Comparison of ENCODE assay signal across 8 cellular contexts in the genomic region with DNA sequence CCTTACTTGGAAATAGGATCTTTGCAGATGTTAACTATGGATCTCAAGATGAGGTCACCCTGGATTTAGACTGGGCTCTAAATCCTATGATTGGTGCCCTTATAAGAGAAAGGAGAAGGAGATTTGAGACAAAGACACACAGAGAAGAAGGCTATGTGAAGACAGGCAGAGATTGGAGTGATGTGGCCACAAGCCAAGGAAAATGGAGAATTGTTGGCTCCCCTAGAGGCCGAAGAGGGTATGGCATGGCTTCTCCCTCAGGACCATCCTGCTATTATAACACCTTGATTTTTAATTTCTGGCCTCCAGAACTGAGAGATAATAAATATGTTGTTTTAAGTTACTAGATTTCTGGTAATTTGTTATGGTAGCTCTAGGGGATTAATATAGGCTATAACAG. TPM values are rescaled to one million over a fixed set of nuclear protein-coding genes. Genes with fewer than 3 reads are reported as not detected.
DNase-seq lines count a peak whose midpoint lies in the region; TF ChIP-seq lines count a peak whose summit lies in the region.

No MANE protein-coding gene starts in this region.

- no peak overlapping the region for H3K56ac ChIP-seq in H9 (ENCODE audit: insufficient read length, low read depth, low read length)

- H3K9me3 ChIP-seq in H9 (ENCODE audit: control insufficient read depth, low read depth, low read length), result no peaks in the 10 kb centered on the region

- H3K27ac ChIP-seq in H9 (ENCODE audit: insufficient read length, low read depth, low read length), result no peak overlapping the region

- H3K27me3 ChIP-seq in H9 (ENCODE audit: insufficient read depth, low read length), result no peaks in the 10 kb centered on the region

- no peak overlapping the region for H2BK15ac ChIP-seq in H9 (ENCODE audit: low read depth, low read length)

- WGBS in H9 (ENCODE audit: extremely low coverage, insufficient read length, low lambda C conversion rate), result no CpG with 5 or more reads among the region's 1 CpG

- no peak overlapping the region for H3K23ac ChIP-seq in H9 (ENCODE audit: insufficient read length, low read depth, low read length)

- H3K18ac ChIP-seq in H9 (ENCODE audit: insufficient read length, low read depth, low read length), result no peak overlapping the region

- H4K8ac ChIP-seq in H9 (replicated peaks; ENCODE audit: insufficient read length, low read depth, low read length), result no peak overlapping the region

- H2AFZ ChIP-seq in H9 (ENCODE audit: low read length), result no peak overlapping the region

- no peak overlapping the region for H3K4me3 ChIP-seq in astrocyte of the cerebellum (ENCODE audit: low read depth, low read length)

- in situ Hi-C loops in astrocyte of the cerebellum (cut with HindIII; ENCODE audit: low sequenced_read_pairs), result no loop called here

- no peak overlapping the region for H4K5ac ChIP-seq in H9 (ENCODE audit: insufficient read length, low read depth, low read length)

- no peak overlapping the region for H2BK120ac ChIP-seq in H9 (ENCODE audit: low read depth, low read length, poor library complexity, severe bottlenecking)

- H3K4me3 Mint-ChIP-seq in H9 (no peak overlapping the region), nephron (no peak overlapping the region)

- no peaks in the 10 kb centered on the region for H3K79me1 ChIP-seq in H9 (ENCODE audit: insufficient read depth, low read depth, low read length, poor library complexity, severe bottlenecking)

- H4K20me1 ChIP-seq in H9 (ENCODE audit: control insufficient read depth, insufficient read depth, insufficient read length), result no peaks in the 10 kb centered on the region

- no peak overlapping the region for H3K9ac ChIP-seq in H9 (ENCODE audit: extremely low read depth, insufficient read length, low read length)

- no peak overlapping the region for H2BK12ac ChIP-seq in H9 (ENCODE audit: insufficient read length, low read depth, low read length)

- TF ChIP-seq CTCF in H9 (conservative IDR thresholded peaks at IDR 0.05) (peak; percentile 72), astrocyte of the cerebellum (IDR thresholded peaks at IDR 0.05; ENCODE audit: low read depth, low read length, missing control alignments) (peak; percentile 64), nephron (IDR thresholded peaks at IDR 0.05; ENCODE audit: unreplicated experiment in 3 of 3) (peak; percentile 21 to 38 (median 24))

- H2AK5ac ChIP-seq in H9 (ENCODE audit: insufficient read length, low read length), result no peak overlapping the region

- no peaks in the 10 kb centered on the region for H3K4me1 ChIP-seq in H9 (ENCODE audit: insufficient read depth, low read length)

- H3K9me3 Mint-ChIP-seq in H9 (peaks cover 0 to 8% of the 10 kb centered on the region in 2 experiments; a peak in 2 of 5 replicates), nephron (no peaks in the 10 kb centered on the region)

- H3K27ac Mint-ChIP-seq in H9 (no peak overlapping the region), nephron (no peak overlapping the region)

- H3K36me3 Mint-ChIP-seq in H9 (ENCODE audit: insufficient read depth in 1 of 3, low read depth in 3 of 3), result peaks cover 7 to 10% (median 7%) of the 10 kb centered on the region in 3 experiments
- peaks cover 12% of the 10 kb centered on the region for H3K36me3 Mint-ChIP-seq in nephron (ENCODE audit: low read depth)

- no peak overlapping the region for H3K4me2 ChIP-seq in H9 (ENCODE audit: insufficient read depth, insufficient read length, low read length)

- H3T11ph ChIP-seq in H9 (ENCODE audit: low read length), result no peak overlapping the region

- no peaks in the 10 kb centered on the region for H3K23me2 ChIP-seq in H9 (ENCODE audit: insufficient read length, low read depth, low read length, poor library complexity, severe bottlenecking)

- H3K4me1 Mint-ChIP-seq in H9 (peaks cover 0 to 2% of the 10 kb centered on the region in 2 experiments; a peak in 1 of 4 replicates), nephron (peaks cover 16% of the 10 kb centered on the region)

- H3K79me2 ChIP-seq in H9 (ENCODE audit: insufficient read depth, low read length), result no peaks in the 10 kb centered on the region

- DNase-seq in DMS 273 (lab: John Stamatoyannopoulos, UW; ENCODE audit: unreplicated experiment) (peak; percentile 57), DMS 273 treated with DMSO at 0.1 percent for 48 hours (lab: John Stamatoyannopoulos, UW) (no peak), H9 (no peak), astrocyte of the cerebellum (ENCODE audit: low read depth) (no peak), CD1c-positive myeloid dendritic cell (ENCODE audit: extremely low spot score) (no peak), DMS153 (lab: John Stamatoyannopoulos, UW) (no peak), middle frontal gyrus (ENCODE audit: extremely low spot score, low spot score) (no peak)

- no peak overlapping the region for H2BK20ac ChIP-seq in H9 (ENCODE audit: low read depth, low read length, poor library complexity, severe bottlenecking)

- no peak overlapping the region for H4K91ac ChIP-seq in H9 (ENCODE audit: insufficient read length, low read depth, low read length)

- no peak overlapping the region for H3K14ac ChIP-seq in H9 (ENCODE audit: insufficient read depth, low read length)

- no peak overlapping the region for H2BK5ac ChIP-seq in H9 (ENCODE audit: insufficient read length, low read length)

- H3K27me3 Mint-ChIP-seq in H9 (ENCODE audit: low read depth) (peaks cover under 1% of the 10 kb centered on the region; the same call in 1 of the 2 replicates), nephron (ENCODE audit: low read depth) (no peaks in the 10 kb centered on the region)

- H3K4ac ChIP-seq in H9 (ENCODE audit: low read depth, low read length), result no peak overlapping the region

RNA-seq across cellular contexts. Expression of gene CYBRD1, which starts 7.6 kb away (rescaled TPM):
- total RNA-seq in H9 (2021), result 3.6 and 5.4 TPM in 2 replicates
